In genomic region chr16:28838558-28838918, GRCh38 we compare ENCODE assay signal across 28 cellular contexts. TPM values are rescaled to one million over a fixed set of nuclear protein-coding genes. Genes with fewer than 3 reads are reported as not detected.
DNase-seq lines count a peak whose midpoint lies in the region; ATAC-seq and TF ChIP-seq lines count a peak whose summit lies in the region.
"Had no signal": no experiment of that assay in that cellular context is flagged by ENCODE, and none has a peak within 500 bp of the region (broad histone marks: within the 10 kb centered on the region; RNA-seq: fewer than 3 reads in every experiment).

No MANE protein-coding gene starts in this region.

- CTCF ChIA-PET in activated CD4-positive, alpha-beta memory T cell treated with anti-CD3 and anti-CD28 coated beads for 36 hours (lab: Charles Lee): interaction anchor here (0.6 to 1.5 kb wide), 2 partner anchors 107 to 299 kb away, joined by 3 to 8 read pairs; no protein-coding TSS in a partner anchor
- CTCF ChIA-PET in activated CD4-positive, alpha-beta memory T cell treated with anti-CD3 and anti-CD28 coated beads, Interleukin-2, amount 10 ng/mL, durations not matched to agents 7 days and 5 days (lab: Charles Lee): interaction anchor here (1.2 kb wide), 1 partner anchor 107 kb away, joined by 3 read pairs; no protein-coding TSS in a partner anchor
- CTCF ChIA-PET in CD4-positive, alpha-beta memory T cell (lab: Charles Lee; ENCODE audit: partially characterized antibody): interaction anchor here (0.5 to 1.0 kb wide), 2 partner anchors 23 to 58 kb away, joined by 3 read pairs; no protein-coding TSS in a partner anchor

- POLR2A ChIA-PET in activated CD4-positive, alpha-beta memory T cell treated with anti-CD3 and anti-CD28 coated beads for 36 hours (lab: Charles Lee): interaction anchor here (1.1 to 2.4 kb wide), 3 partner anchors 11 to 25 kb away, joined by 4 to 10 read pairs (median 9); partner anchors contain the start of genes ATXN2L and SH2B1
- POLR2A ChIA-PET in activated CD4-positive, alpha-beta memory T cell treated with anti-CD3 and anti-CD28 coated beads, Interleukin-2, amount 10 ng/mL, durations not matched to agents 7 days and 5 days (lab: Charles Lee): interaction anchor here (0.7 to 4.4 kb wide), 3 partner anchors 9 to 16 kb away, joined by 3 to 28 read pairs (median 14); partner anchors contain the start of genes ATXN2L and TUFM
- POLR2A ChIA-PET in CD4-positive, alpha-beta memory T cell (lab: Charles Lee; ENCODE audit: partially characterized antibody): interaction anchor here (0.7 to 3.6 kb wide), 5 partner anchors 10 to 888 kb away, joined by 3 to 18 read pairs (median 3); partner anchors contain the start of genes ATXN2L and SH2B1

- H3K4me1 ChIP-seq in CD4-positive, alpha-beta memory T cell (ENCODE audit: insufficient read depth, low read length): no peaks in the 10 kb centered on the region
- H3K4me1 ChIP-seq in mesenchymal stem cell (ENCODE audit: control insufficient read depth, insufficient read depth, low read depth, low read length): no peaks in the 10 kb centered on the region
- H3K4me1 ChIP-seq: A549, ascending aorta, HAP-1, left lung, transverse colon had no signal

- no peak overlapping the region for H4K91ac ChIP-seq in mesenchymal stem cell (ENCODE audit: low read length)

- H2AFZ ChIP-seq in mesenchymal stem cell (ENCODE audit: low read depth, low read length): no peak overlapping the region

- TF ChIP-seq CTCF in CD14-positive monocyte (IDR thresholded peaks at IDR 0.05): no peak

- H3K9me3 ChIP-seq in CD4-positive, alpha-beta memory T cell (ENCODE audit: control insufficient read depth in 1 of 2, low read length in 2 of 2): no peaks in the 10 kb centered on the region
- no peaks in the 10 kb centered on the region for H3K9me3 ChIP-seq in mesenchymal stem cell (ENCODE audit: control insufficient read depth, low read length)
- H3K9me3 ChIP-seq: A549, ascending aorta, HAP-1, left lung, transverse colon had no signal

- WGBS in mesenchymal stem cell: 100% methylated on average over 1 of the region's 1 CpG

- ATAC-seq in activated T-helper 17 cell treated with anti-CD3 and anti-CD28 coated beads, Interleukin-2, amount 50 U/mL, for 72 hours (replicated peaks): no peak
- ATAC-seq: A549, left lung had no signal

- H3K4me2 ChIP-seq in mesenchymal stem cell (ENCODE audit: low read length, poor library complexity, severe bottlenecking): no peak overlapping the region
- H3K4me2 ChIP-seq: A549 had no signal

- H3K36me3 Mint-ChIP-seq in activated CD4-positive, alpha-beta memory T cell treated with anti-CD3 and anti-CD28 coated beads for 36 hours: peaks cover 43% of the 10 kb centered on the region
- peaks cover 69% of the 10 kb centered on the region for H3K36me3 Mint-ChIP-seq in activated CD4-positive, alpha-beta memory T cell treated with anti-CD3 and anti-CD28 coated beads, Interleukin-2, amount 10 ng/mL, durations not matched to agents 7 days and 5 days (ENCODE audit: low read depth)
- H3K36me3 Mint-ChIP-seq in CD4-positive, alpha-beta memory T cell: peaks cover 25 to 63% of the 10 kb centered on the region in 2 donors
- H3K36me3 Mint-ChIP-seq in activated T-helper 17 cell treated with anti-CD3 and anti-CD28 coated beads, Interleukin-2, amount 50 U/mL, for 72 hours (ENCODE audit: low read depth): peaks cover 82% of the 10 kb centered on the region
- peaks cover 68 to 81% of the 10 kb centered on the region in 2 donors for H3K36me3 Mint-ChIP-seq in CD14-positive monocyte

- intact Hi-C loops in activated CD4-positive, alpha-beta memory T cell treated with anti-CD3 and anti-CD28 coated beads for 36 hours (cut with micrococcal nuclease): loop anchor here (1.0 kb wide), 1 partner anchor 14 kb away; no protein-coding TSS in a partner anchor
- intact Hi-C loops in CD4-positive, alpha-beta memory T cell (cut with micrococcal nuclease): loop anchor here (2.0 kb wide), 1 partner anchor 14 kb away; no protein-coding TSS in a partner anchor
- intact Hi-C loops in CD14-positive monocyte (cut with micrococcal nuclease): no loop called here

- H3K79me1 ChIP-seq in mesenchymal stem cell (replicated peaks; ENCODE audit: low read length, poor library complexity, severe bottlenecking): peaks cover 35% of the 10 kb centered on the region

- no peak for DNase-seq in activated CD4-positive, alpha-beta memory T cell treated with anti-CD3 and anti-CD28 coated beads for 36 hours
- no peak for DNase-seq in activated CD4-positive, alpha-beta memory T cell treated with anti-CD3 and anti-CD28 coated beads, Interleukin-2, amount 10 ng/mL, durations not matched to agents 7 days and 5 days
- no peak for DNase-seq in CD4-positive, alpha-beta memory T cell
- DNase-seq in mesenchymal stem cell (no peak), CD14-positive monocyte (ENCODE audit: low spot score) (no peak), islet precursor cell (no peak), H7 (no peak)
- DNase-seq: activated CD4-positive, alpha-beta T cell treated with anti-CD3 and anti-CD28 coated beads, Interleukin-2, amount 10 ng/mL, durations not matched to agents 24 days and 14 days; activated CD8-positive, alpha-beta memory T cell treated with anti-CD3 and anti-CD28 coated beads, Interleukin-2, amount 50 U/mL, for 4 hours; activated gamma-delta T cell treated with Interleukin-2 at 50 U/mL for 16 hours; caudate nucleus; dermis blood vessel endothelial cell; DMS79; GDM1; hypothalamus; immature natural killer cell; IMR-90; left lung; NCI-H1694; NCI-H524; SHP77; T1000; transverse colon had no signal

- H3K27me3 ChIP-seq in CD4-positive, alpha-beta memory T cell (ENCODE audit: insufficient read depth, low read length): no peaks in the 10 kb centered on the region
- H3K27me3 ChIP-seq in mesenchymal stem cell (ENCODE audit: control insufficient read depth in 1 of 2, insufficient read depth in 1 of 2, low read length in 2 of 2): no peaks in the 10 kb centered on the region
- no peaks in the 10 kb centered on the region for H3K27me3 ChIP-seq in H7 (ENCODE audit: control insufficient read depth, insufficient read depth, low read length)
- H3K27me3 ChIP-seq: ascending aorta, left lung, transverse colon had no signal

- no peak overlapping the region for H2BK5ac ChIP-seq in mesenchymal stem cell (ENCODE audit: low read depth, low read length, poor library complexity, severe bottlenecking)

- no peak overlapping the region for H3K27ac ChIP-seq in CD4-positive, alpha-beta memory T cell (ENCODE audit: low read depth, low read length)
- no peak overlapping the region for H3K27ac ChIP-seq in mesenchymal stem cell (ENCODE audit: low read length, poor library complexity, severe bottlenecking)
- H3K27ac ChIP-seq: A549, ascending aorta, left lung, skin epidermis, transverse colon had no signal

- no peak overlapping the region for H2BK120ac ChIP-seq in mesenchymal stem cell (ENCODE audit: low read depth, low read length)

- no peak overlapping the region for H3K4me3 Mint-ChIP-seq in activated CD4-positive, alpha-beta memory T cell treated with anti-CD3 and anti-CD28 coated beads for 36 hours
- no peak overlapping the region for H3K4me3 Mint-ChIP-seq in activated CD4-positive, alpha-beta memory T cell treated with anti-CD3 and anti-CD28 coated beads, Interleukin-2, amount 10 ng/mL, durations not matched to agents 7 days and 5 days
- no peak overlapping the region for H3K4me3 Mint-ChIP-seq in CD4-positive, alpha-beta memory T cell
- H3K4me3 Mint-ChIP-seq in activated T-helper 17 cell treated with anti-CD3 and anti-CD28 coated beads, Interleukin-2, amount 50 U/mL, for 72 hours: no peak overlapping the region
- no peak overlapping the region for H3K4me3 Mint-ChIP-seq in CD14-positive monocyte
- H3K4me3 Mint-ChIP-seq: activated CD4-positive, alpha-beta T cell treated with anti-CD3 and anti-CD28 coated beads, Interleukin-2, amount 10 ng/mL, durations not matched to agents 24 days and 14 days; immature natural killer cell had no signal

- H3K14ac ChIP-seq in mesenchymal stem cell (ENCODE audit: low read length in 2 of 2): no peak overlapping the region

- no peaks in the 10 kb centered on the region for H3K9me3 Mint-ChIP-seq in activated CD4-positive, alpha-beta memory T cell treated with anti-CD3 and anti-CD28 coated beads for 36 hours
- H3K9me3 Mint-ChIP-seq in activated CD4-positive, alpha-beta memory T cell treated with anti-CD3 and anti-CD28 coated beads, Interleukin-2, amount 10 ng/mL, durations not matched to agents 7 days and 5 days: no peaks in the 10 kb centered on the region
- H3K9me3 Mint-ChIP-seq in CD4-positive, alpha-beta memory T cell: peaks cover 0 to 4% (median 0%) of the 10 kb centered on the region in 8 donors
- H3K9me3 Mint-ChIP-seq in activated T-helper 17 cell treated with anti-CD3 and anti-CD28 coated beads, Interleukin-2, amount 50 U/mL, for 72 hours: no peaks in the 10 kb centered on the region
- no peaks in the 10 kb centered on the region for H3K9me3 Mint-ChIP-seq in CD14-positive monocyte
- H3K9me3 Mint-ChIP-seq: activated CD4-positive, alpha-beta T cell treated with anti-CD3 and anti-CD28 coated beads, Interleukin-2, amount 10 ng/mL, durations not matched to agents 24 days and 14 days; immature natural killer cell had no signal

- H2BK15ac ChIP-seq in mesenchymal stem cell (ENCODE audit: low read depth, poor library complexity, severe bottlenecking): no peak overlapping the region

- H3K27me3 Mint-ChIP-seq in activated CD4-positive, alpha-beta memory T cell treated with anti-CD3 and anti-CD28 coated beads for 36 hours: no peaks in the 10 kb centered on the region
- H3K27me3 Mint-ChIP-seq in activated CD4-positive, alpha-beta memory T cell treated with anti-CD3 and anti-CD28 coated beads, Interleukin-2, amount 10 ng/mL, durations not matched to agents 7 days and 5 days: no peaks in the 10 kb centered on the region
- H3K27me3 Mint-ChIP-seq in CD4-positive, alpha-beta memory T cell: no peaks in the 10 kb centered on the region
- H3K27me3 Mint-ChIP-seq in activated T-helper 17 cell treated with anti-CD3 and anti-CD28 coated beads, Interleukin-2, amount 50 U/mL, for 72 hours: no peaks in the 10 kb centered on the region
- H3K27me3 Mint-ChIP-seq in CD14-positive monocyte (ENCODE audit: low read depth in 3 of 3): no peaks in the 10 kb centered on the region
- H3K27me3 Mint-ChIP-seq: activated CD4-positive, alpha-beta T cell treated with anti-CD3 and anti-CD28 coated beads, Interleukin-2, amount 10 ng/mL, durations not matched to agents 24 days and 14 days had no signal

- H3K27ac Mint-ChIP-seq in activated CD4-positive, alpha-beta memory T cell treated with anti-CD3 and anti-CD28 coated beads for 36 hours: peak overlapping the region; percentile 73
- H3K27ac Mint-ChIP-seq in activated CD4-positive, alpha-beta memory T cell treated with anti-CD3 and anti-CD28 coated beads, Interleukin-2, amount 10 ng/mL, durations not matched to agents 7 days and 5 days: no peak overlapping the region
- peak overlapping the region in 6 of 7 donors; percentile 0 to 87 (median 46) for H3K27ac Mint-ChIP-seq in CD4-positive, alpha-beta memory T cell
- H3K27ac Mint-ChIP-seq in activated T-helper 17 cell treated with anti-CD3 and anti-CD28 coated beads, Interleukin-2, amount 50 U/mL, for 72 hours: peak overlapping the region; percentile 66
- H3K27ac Mint-ChIP-seq in CD14-positive monocyte: peak overlapping the region in 3 of 7 donors; percentile 26 to 70 (median 62)

- no peak overlapping the region for H3K9ac ChIP-seq in mesenchymal stem cell (ENCODE audit: low read length)

- peaks cover 51% of the 10 kb centered on the region for H3K36me3 ChIP-seq in CD4-positive, alpha-beta memory T cell (ENCODE audit: insufficient read depth, low read length)
- peaks cover 73 to 80% of the 10 kb centered on the region in 2 experiments for H3K36me3 ChIP-seq in mesenchymal stem cell (ENCODE audit: control insufficient read depth in 1 of 2, insufficient read depth in 2 of 2, low read depth in 1 of 2, low read length in 2 of 2)
- H3K36me3 ChIP-seq in H7 (replicated peaks; ENCODE audit: control insufficient read depth, insufficient read depth, low read length): peaks cover 33% of the 10 kb centered on the region

- no peak overlapping the region for H2BK12ac ChIP-seq in mesenchymal stem cell (ENCODE audit: low read length in 2 of 2)

- H3K4ac ChIP-seq in mesenchymal stem cell (ENCODE audit: low read depth in 1 of 2, low read length in 2 of 2): no peak overlapping the region

- no peak overlapping the region for H3K4me3 ChIP-seq in CD4-positive, alpha-beta memory T cell (ENCODE audit: low read length in 2 of 2)
- H3K4me3 ChIP-seq in mesenchymal stem cell (ENCODE audit: insufficient read depth in 1 of 2, low read depth in 1 of 2, low read length in 2 of 2) (no peak overlapping the region), H7 (ENCODE audit: insufficient read depth, low read depth, low read length) (no peak overlapping the region)
- H3K4me3 ChIP-seq: A549, ascending aorta, HAP-1, left lung, skin epidermis, transverse colon had no signal

- peak overlapping the region; percentile 32 for H4K8ac ChIP-seq in mesenchymal stem cell (ENCODE audit: low read length)

- H3K4me1 Mint-ChIP-seq in activated CD4-positive, alpha-beta memory T cell treated with anti-CD3 and anti-CD28 coated beads for 36 hours (ENCODE audit: low read depth): peaks cover 19% of the 10 kb centered on the region
- H3K4me1 Mint-ChIP-seq in activated CD4-positive, alpha-beta memory T cell treated with anti-CD3 and anti-CD28 coated beads, Interleukin-2, amount 10 ng/mL, durations not matched to agents 7 days and 5 days: no peaks in the 10 kb centered on the region
- H3K4me1 Mint-ChIP-seq in CD4-positive, alpha-beta memory T cell: peaks cover 0 to 4% (median 4%) of the 10 kb centered on the region in 4 donors
- H3K4me1 Mint-ChIP-seq in activated T-helper 17 cell treated with anti-CD3 and anti-CD28 coated beads, Interleukin-2, amount 50 U/mL, for 72 hours: peaks cover 16% of the 10 kb centered on the region
- H3K4me1 Mint-ChIP-seq in CD14-positive monocyte: peaks cover 20% of the 10 kb centered on the region

- H3K23ac ChIP-seq in mesenchymal stem cell (ENCODE audit: low read length in 2 of 2): no peak overlapping the region

- no peak overlapping the region for H2AK5ac ChIP-seq in mesenchymal stem cell (ENCODE audit: low read length, severe bottlenecking)

- H3K18ac ChIP-seq in mesenchymal stem cell (ENCODE audit: low read depth in 1 of 2, low read length in 2 of 2): no peak overlapping the region

RNA-seq across cellular contexts. Expression of gene TUFM, which starts 7.6 kb away (rescaled TPM):
- total RNA-seq in activated CD4-positive, alpha-beta memory T cell treated with anti-CD3 and anti-CD28 coated beads for 36 hours: 100 to 1,000 TPM; 221 TPM
- 100 to 1,000 TPM; 107 TPM for total RNA-seq in activated CD4-positive, alpha-beta memory T cell treated with anti-CD3 and anti-CD28 coated beads, Interleukin-2, amount 10 ng/mL, durations not matched to agents 7 days and 5 days
- total RNA-seq in CD4-positive, alpha-beta memory T cell: 100 to 1,000 TPM in 1 of 2 experiments, 10 to 100 TPM in 1; 98.0 to 108 TPM
- 100 to 1,000 TPM; 138 to 198 TPM for polyA plus RNA-seq in CD4-positive, alpha-beta memory T cell
- total RNA-seq in activated T-helper 17 cell treated with anti-CD3 and anti-CD28 coated beads, Interleukin-2, amount 50 U/mL, for 72 hours: 100 to 1,000 TPM; 140 to 291 TPM
- 102 TPM for polyA plus RNA-seq in mesenchymal stem cell (2013, experiment 1 of 2)
- polyA plus RNA-seq in mesenchymal stem cell (2013, experiment 2 of 2): 104 TPM
- polyA plus RNA-seq in CD14-positive monocyte: 100 to 1,000 TPM; 146 to 148 TPM
- 299 and 301 TPM in 2 replicates for total RNA-seq in H7 (2014; rRNA removed; shearing (Covaris generic))

RNA-seq across cellular contexts. Expression of gene ATXN2L, which starts 15.7 kb away (rescaled TPM):
- total RNA-seq in activated CD4-positive, alpha-beta memory T cell treated with anti-CD3 and anti-CD28 coated beads for 36 hours: 100 to 1,000 TPM; 260 to 277 TPM
- total RNA-seq in activated CD4-positive, alpha-beta memory T cell treated with anti-CD3 and anti-CD28 coated beads, Interleukin-2, amount 10 ng/mL, durations not matched to agents 7 days and 5 days: 100 to 1,000 TPM; 255 to 267 TPM
- total RNA-seq in CD4-positive, alpha-beta memory T cell: 100 to 1,000 TPM; 262 to 266 TPM
- polyA plus RNA-seq in CD4-positive, alpha-beta memory T cell: 10 to 100 TPM in 1 of 2 donors, 1 to 10 TPM in 1; 7.1 to 38.5 TPM
- 100 to 1,000 TPM; 246 to 339 TPM for total RNA-seq in activated T-helper 17 cell treated with anti-CD3 and anti-CD28 coated beads, Interleukin-2, amount 50 U/mL, for 72 hours
- 139 TPM for polyA plus RNA-seq in mesenchymal stem cell (2013, experiment 1 of 2)
- polyA plus RNA-seq in mesenchymal stem cell (2013, experiment 2 of 2): 131 TPM
- 10 to 100 TPM in 1 of 2 donors, 1 to 10 TPM in 1; 4.8 to 10.2 TPM for polyA plus RNA-seq in CD14-positive monocyte
- total RNA-seq in H7 (2014; rRNA removed; shearing (Covaris generic)): 77.9 and 88.4 TPM in 2 replicates

RNA-seq across cellular contexts. Expression of gene SH2B1, which starts 25.1 kb away (rescaled TPM):
- 10 to 100 TPM; 32.3 to 34.9 TPM for total RNA-seq in activated CD4-positive, alpha-beta memory T cell treated with anti-CD3 and anti-CD28 coated beads for 36 hours
- total RNA-seq in activated CD4-positive, alpha-beta memory T cell treated with anti-CD3 and anti-CD28 coated beads, Interleukin-2, amount 10 ng/mL, durations not matched to agents 7 days and 5 days: 10 to 100 TPM; 44.4 to 45.1 TPM
- 100 to 1,000 TPM; 127 TPM for total RNA-seq in CD4-positive, alpha-beta memory T cell
- 1 to 10 TPM; 3.1 to 4.0 TPM for polyA plus RNA-seq in CD4-positive, alpha-beta memory T cell
- total RNA-seq in activated T-helper 17 cell treated with anti-CD3 and anti-CD28 coated beads, Interleukin-2, amount 50 U/mL, for 72 hours: 10 to 100 TPM; 45.0 to 46.4 TPM
- 29.1 TPM for polyA plus RNA-seq in mesenchymal stem cell (2013, experiment 1 of 2)
- 28.9 TPM for polyA plus RNA-seq in mesenchymal stem cell (2013, experiment 2 of 2)
- polyA plus RNA-seq in CD14-positive monocyte: 1 to 10 TPM in 1 of 2 donors, under 1 TPM in 1; 0.93 to 1.1 TPM
- 38.9 and 40.0 TPM in 2 replicates for total RNA-seq in H7 (2014; rRNA removed; shearing (Covaris generic))

RNA-seq across cellular contexts. Expression of gene ATP2A1, which starts 39.8 kb away (rescaled TPM):
- total RNA-seq in activated CD4-positive, alpha-beta memory T cell treated with anti-CD3 and anti-CD28 coated beads for 36 hours: 1 to 10 TPM; 3.3 to 3.8 TPM
- 1 to 10 TPM; 1.6 to 2.5 TPM for total RNA-seq in activated CD4-positive, alpha-beta memory T cell treated with anti-CD3 and anti-CD28 coated beads, Interleukin-2, amount 10 ng/mL, durations not matched to agents 7 days and 5 days
- total RNA-seq in CD4-positive, alpha-beta memory T cell: under 1 TPM; 0.67 to 0.94 TPM
- polyA plus RNA-seq in CD4-positive, alpha-beta memory T cell: not detected
- 1 to 10 TPM; 2.2 to 3.1 TPM for total RNA-seq in activated T-helper 17 cell treated with anti-CD3 and anti-CD28 coated beads, Interleukin-2, amount 50 U/mL, for 72 hours
- polyA plus RNA-seq in mesenchymal stem cell (2013, experiment 1 of 2): 0.54 TPM
- 0.42 TPM for polyA plus RNA-seq in mesenchymal stem cell (2013, experiment 2 of 2)
- not detected for polyA plus RNA-seq in CD14-positive monocyte
- total RNA-seq in H7 (2014; rRNA removed; shearing (Covaris generic)): 0.10 and 1.0 TPM in 2 replicates
- total RNA-seq: ascending aorta, dermis blood vessel endothelial cell had no signal

Comparison
In these comparisons a context has a peak if more than half of its experiments do, and no peak if none do; other contexts are left out.
1. intact Hi-C loops: an anchor here in activated CD4-positive, alpha-beta memory T cell treated with anti-CD3 and anti-CD28 coated beads for 36 hours (1.0 kb wide) and CD4-positive, alpha-beta memory T cell (2.0 kb wide); none called in CD14-positive monocyte.